ENCODE assay signal across 8 cellular contexts in genomic region chr9:4970970-4971641, GRCh38. TPM values are rescaled to one million over a fixed set of nuclear protein-coding genes. Genes with fewer than 3 reads are reported as not detected.
DNase-seq lines count a peak whose midpoint lies in the region; ATAC-seq and TF ChIP-seq lines count a peak whose summit lies in the region.

No MANE protein-coding gene starts in this region.

- no peaks in the 10 kb centered on the region for H3K27me3 Mint-ChIP-seq in osteocyte (ENCODE audit: unreplicated experiment)

- no peak for TF ChIP-seq CTCF in GM10266 (IDR thresholded peaks at IDR 0.05; ENCODE audit: control insufficient read depth, insufficient read depth, low read depth, missing control alignments)
- no peak for TF ChIP-seq CTCF in osteocyte (IDR thresholded peaks at IDR 0.05)

- H3K27ac Mint-ChIP-seq in activated naive CD4-positive, alpha-beta T cell treated with anti-CD3 and anti-CD28 coated beads, Interleukin-2, amount 50 U/mL, for 72 hours: no peak overlapping the region
- no peak overlapping the region for H3K27ac Mint-ChIP-seq in osteocyte (ENCODE audit: unreplicated experiment)

- H3K4me3 ChIP-seq in Jurkat, Clone E6-1 (ENCODE audit: low read length): no peak overlapping the region

- peaks cover 10% of the 10 kb centered on the region for H3K4me1 Mint-ChIP-seq in osteocyte (ENCODE audit: unreplicated experiment)

- ATAC-seq in GM21423 (IDR thresholded peaks at IDR 0.05; ENCODE audit: unreplicated experiment): peak; percentile 83
- peak; percentile 94 to 96 for ATAC-seq in activated naive CD4-positive, alpha-beta T cell treated with anti-CD3 and anti-CD28 coated beads, Interleukin-2, amount 50 U/mL, for 72 hours
- peak; percentile 90 for ATAC-seq in stimulated activated naive CD8-positive, alpha-beta T cell treated with anti-CD3 and anti-CD28 coated beads, Interleukin-15, Interleukin-2, amounts not matched to agents 100 U/mL and 50 U/mL, for 24 hours

- no peaks in the 10 kb centered on the region for H3K9me3 Mint-ChIP-seq in activated naive CD4-positive, alpha-beta T cell treated with anti-CD3 and anti-CD28 coated beads, Interleukin-2, amount 50 U/mL, for 72 hours
- H3K9me3 Mint-ChIP-seq in osteocyte (ENCODE audit: unreplicated experiment): peaks cover 5% of the 10 kb centered on the region

- DNase-seq in GM10266 (ENCODE audit: extremely low spot score) (peak; percentile 62), osteocyte (ENCODE audit: extremely low spot score, unreplicated experiment) (no peak), NAMALWA (ENCODE audit: low spot score) (no peak), C1 segment of cervical spinal cord (lab: John Stamatoyannopoulos, UW) (no peak)
- DNase-seq in Jurkat, Clone E6-1 (ENCODE audit: low read depth, low spot score): peak; percentile 26
- DNase-seq in activated naive CD4-positive, alpha-beta T cell treated with anti-CD3 and anti-CD28 coated beads, Interleukin-2, amount 50 U/mL, for 72 hours (ENCODE audit: low spot score in 2 of 2): peak; percentile 62 to 68
- peak; percentile 73 for DNase-seq in stimulated activated naive CD8-positive, alpha-beta T cell treated with anti-CD3 and anti-CD28 coated beads, Interleukin-15, Interleukin-2, amounts not matched to agents 100 U/mL and 50 U/mL, for 24 hours

- no peaks in the 10 kb centered on the region for H3K36me3 Mint-ChIP-seq in activated naive CD4-positive, alpha-beta T cell treated with anti-CD3 and anti-CD28 coated beads, Interleukin-2, amount 50 U/mL, for 72 hours
- H3K36me3 Mint-ChIP-seq in osteocyte (ENCODE audit: unreplicated experiment): no peaks in the 10 kb centered on the region

- H3K4me3 Mint-ChIP-seq in osteocyte (ENCODE audit: unreplicated experiment): no peak overlapping the region

RNA-seq across cellular contexts. Expression of gene JAK2, which starts 14.0 kb away (rescaled TPM):
- 4.6 TPM for polyA plus RNA-seq in Jurkat, Clone E6-1 (2012; ENCODE audit: insufficient read depth, insufficient read length)
- 10 to 100 TPM; 16.4 to 30.4 TPM for total RNA-seq in activated naive CD4-positive, alpha-beta T cell treated with anti-CD3 and anti-CD28 coated beads, Interleukin-2, amount 50 U/mL, for 72 hours
- 23.3 and 24.6 TPM in 2 replicates for total RNA-seq in osteocyte

Comparison
In these comparisons a context has a peak if more than half of its experiments do, and no peak if none do; other contexts are left out.
1. DNase-seq: peak in GM10266 (single experiment), Jurkat, Clone E6-1 (single experiment), activated naive CD4-positive, alpha-beta T cell treated with anti-CD3 and anti-CD28 coated beads, Interleukin-2, amount 50 U/mL, for 72 hours (2 of 2) and stimulated activated naive CD8-positive, alpha-beta T cell treated with anti-CD3 and anti-CD28 coated beads, Interleukin-15, Interleukin-2, amounts not matched to agents 100 U/mL and 50 U/mL, for 24 hours (single experiment); none in osteocyte (single experiment), NAMALWA (single experiment) and C1 segment of cervical spinal cord (0 of 14).
2. Peak in every context shown above with its lines, with median percentiles within 50 percentile points of each other: ATAC-seq.